ENCODE assay signal across 39 cellular contexts in genomic region chr16:55236655-55237054, GRCh38.
"Had no signal": no experiment of that assay in that cellular context is flagged by ENCODE, and none has a peak within 500 bp of the region (broad histone marks: within the 10 kb centered on the region; RNA-seq: fewer than 3 reads in every experiment).

No MANE protein-coding gene starts in this region.

- H3K4me1 ChIP-seq: adrenal gland, ascending aorta, breast epithelium had no signal

- H3K9me3 ChIP-seq: adrenal gland, ascending aorta, body of pancreas, breast epithelium had no signal

- H3K4me3 Mint-ChIP-seq: activated naive CD4-positive, alpha-beta T cell treated with anti-CD3 and anti-CD28 coated beads for 36 hours; activated naive CD4-positive, alpha-beta T cell treated with anti-CD3 and anti-CD28 coated beads, Interleukin-2, amount 10 ng/mL, durations not matched to agents 7 days and 5 days; activated naive CD4-positive, alpha-beta T cell treated with anti-CD3 and anti-CD28 coated beads, Interleukin-2, amount 50 U/mL, for 24 hours; activated naive CD8-positive, alpha-beta T cell; activated naive CD8-positive, alpha-beta T cell treated with anti-CD3 and anti-CD28 coated beads for 36 hours; activated naive CD8-positive, alpha-beta T cell treated with anti-CD3 and anti-CD28 coated beads, Interleukin-2, amount 10 ng/mL, durations not matched to agents 7 days and 5 days; activated naive CD8-positive, alpha-beta T cell treated with anti-CD3 and anti-CD28 coated beads, Interleukin-2, amount 50 U/mL, for 24 hours; activated T-cell treated with anti-CD3 and anti-CD28 coated beads, Interleukin-2, amount 50 U/mL, for 4 hours; activated T-cell treated with anti-CD3 and anti-CD28 coated beads, Interleukin-2, amount 50 U/mL, for 72 hours; activated T-helper 1 cell treated with anti-CD3 and anti-CD28 coated beads, Interleukin-12 subunit alpha, Interleukin-12 subunit beta, Interleukin-2, Interleukin-4 antibody, amounts not matched to agents 30 ng/mL and 10 ng/mL and 1 ng/mL, durations not matched to agents 14 hours and 24 hours and 36 hours; activated T-helper 17 cell treated with anti-CD3 and anti-CD28 coated beads, Interleukin-2, amount 50 U/mL, for 72 hours; brain; central memory CD8-positive, alpha-beta T cell had no signal

- DNase-seq: activated effector memory CD4-positive, alpha-beta T cell treated with anti-CD3 and anti-CD28 coated beads, Interleukin-2, amount 50 U/mL, for 16 hours; activated effector memory CD4-positive, alpha-beta T cell treated with Interleukin-2 at 50 U/mL for 16 hours; activated gamma-delta T cell; activated gamma-delta T cell treated with Interleukin-2 at 50 U/mL for 16 hours; activated naive CD4-positive, alpha-beta T cell; activated naive CD4-positive, alpha-beta T cell treated with anti-CD3 and anti-CD28 coated beads for 36 hours; activated naive CD4-positive, alpha-beta T cell treated with anti-CD3 and anti-CD28 coated beads, Interleukin-2, amount 10 ng/mL, durations not matched to agents 7 days and 5 days; activated naive CD4-positive, alpha-beta T cell treated with anti-CD3 and anti-CD28 coated beads, Interleukin-2, amount 50 U/mL, for 16 hours; activated naive CD4-positive, alpha-beta T cell treated with Interleukin-2 at 50 U/mL for 16 hours; activated naive CD8-positive, alpha-beta T cell treated with anti-CD3 and anti-CD28 coated beads for 36 hours; activated naive CD8-positive, alpha-beta T cell treated with anti-CD3 and anti-CD28 coated beads, Interleukin-2, amount 10 ng/mL, durations not matched to agents 7 days and 5 days; activated naive CD8-positive, alpha-beta T cell treated with anti-CD3 and anti-CD28 coated beads, Interleukin-2, amount 50 U/mL, for 24 hours; activated T-cell treated with anti-CD3 and anti-CD28 coated beads, Interleukin-2, amount 50 U/mL, for 4 hours; activated T-cell treated with anti-CD3 and anti-CD28 coated beads, Interleukin-2, amount 50 U/mL, for 48 hours; activated T-cell treated with anti-CD3 and anti-CD28 coated beads, Interleukin-2, amount 50 U/mL, for 72 hours; adrenal gland; amniotic stem cell; amygdala; anterior cingulate cortex; aorta; body of pancreas; brain microvascular endothelial cell; caudate nucleus; central memory CD4-positive, alpha-beta T cell; cerebellar nuclear complex had no signal

- FAIRE-seq: astrocyte, bronchial epithelial cell, colon had no signal

- H3K27me3 ChIP-seq: ascending aorta, body of pancreas, brain microvascular endothelial cell, breast epithelium had no signal

- H3K27ac Mint-ChIP-seq: activated naive CD4-positive, alpha-beta T cell treated with anti-CD3 and anti-CD28 coated beads for 36 hours; activated naive CD4-positive, alpha-beta T cell treated with anti-CD3 and anti-CD28 coated beads, Interleukin-2, amount 10 ng/mL, durations not matched to agents 7 days and 5 days; activated naive CD4-positive, alpha-beta T cell treated with anti-CD3 and anti-CD28 coated beads, Interleukin-2, amount 50 U/mL, for 24 hours; activated naive CD4-positive, alpha-beta T cell treated with anti-CD3 and anti-CD28 coated beads, Interleukin-2, amount 50 U/mL, for 72 hours; activated naive CD8-positive, alpha-beta T cell; activated naive CD8-positive, alpha-beta T cell treated with anti-CD3 and anti-CD28 coated beads for 36 hours; activated naive CD8-positive, alpha-beta T cell treated with anti-CD3 and anti-CD28 coated beads, Interleukin-2, amount 10 ng/mL, durations not matched to agents 7 days and 5 days; activated naive CD8-positive, alpha-beta T cell treated with anti-CD3 and anti-CD28 coated beads, Interleukin-2, amount 50 U/mL, for 24 hours; activated T-cell treated with anti-CD3 and anti-CD28 coated beads, Interleukin-2, amount 50 U/mL, for 72 hours; activated T-helper 1 cell treated with anti-CD3 and anti-CD28 coated beads, Interleukin-12 subunit alpha, Interleukin-12 subunit beta, Interleukin-2, Interleukin-4 antibody, amounts not matched to agents 30 ng/mL and 10 ng/mL and 1 ng/mL, durations not matched to agents 14 hours and 24 hours and 36 hours; activated T-helper 17 cell treated with anti-CD3 and anti-CD28 coated beads, Interleukin-2, amount 50 U/mL, for 72 hours; activated T-helper 2 cell treated with anti-CD3 and anti-CD28 coated beads, Interferon-gamma antibody, Interleukin-2, Interleukin-4, amounts not matched to agents 10 μg/mL and 5 μg/mL and 100 μg/mL, durations not matched to agents 14 hours and 24 hours and 36 hours; brain had no signal

- H3K4me1 Mint-ChIP-seq: activated naive CD4-positive, alpha-beta T cell treated with anti-CD3 and anti-CD28 coated beads, Interleukin-2, amount 10 ng/mL, durations not matched to agents 7 days and 5 days; activated naive CD4-positive, alpha-beta T cell treated with anti-CD3 and anti-CD28 coated beads, Interleukin-2, amount 50 U/mL, for 24 hours; activated naive CD8-positive, alpha-beta T cell treated with anti-CD3 and anti-CD28 coated beads for 36 hours; activated naive CD8-positive, alpha-beta T cell treated with anti-CD3 and anti-CD28 coated beads, Interleukin-2, amount 10 ng/mL, durations not matched to agents 7 days and 5 days; activated naive CD8-positive, alpha-beta T cell treated with anti-CD3 and anti-CD28 coated beads, Interleukin-2, amount 50 U/mL, for 24 hours; activated T-helper 17 cell treated with anti-CD3 and anti-CD28 coated beads, Interleukin-2, amount 50 U/mL, for 72 hours; brain; central memory CD8-positive, alpha-beta T cell had no signal

- H3K9me3 Mint-ChIP-seq: activated naive CD4-positive, alpha-beta T cell treated with anti-CD3 and anti-CD28 coated beads for 36 hours; activated naive CD4-positive, alpha-beta T cell treated with anti-CD3 and anti-CD28 coated beads, Interleukin-2, amount 10 ng/mL, durations not matched to agents 7 days and 5 days; activated naive CD4-positive, alpha-beta T cell treated with anti-CD3 and anti-CD28 coated beads, Interleukin-2, amount 50 U/mL, for 24 hours; activated naive CD8-positive, alpha-beta T cell treated with anti-CD3 and anti-CD28 coated beads for 36 hours; activated T-cell treated with anti-CD3 and anti-CD28 coated beads, Interleukin-2, amount 50 U/mL, for 4 hours; activated T-cell treated with anti-CD3 and anti-CD28 coated beads, Interleukin-2, amount 50 U/mL, for 72 hours; activated T-helper 1 cell treated with anti-CD3 and anti-CD28 coated beads, Interleukin-12 subunit alpha, Interleukin-12 subunit beta, Interleukin-2, Interleukin-4 antibody, amounts not matched to agents 30 ng/mL and 10 ng/mL and 1 ng/mL, durations not matched to agents 14 hours and 24 hours and 36 hours; activated T-helper 17 cell treated with anti-CD3 and anti-CD28 coated beads, Interleukin-2, amount 50 U/mL, for 72 hours; activated T-helper 2 cell treated with anti-CD3 and anti-CD28 coated beads, Interferon-gamma antibody, Interleukin-2, Interleukin-4, amounts not matched to agents 10 μg/mL and 5 μg/mL and 100 μg/mL, durations not matched to agents 14 hours and 24 hours and 36 hours had no signal

- H3K27me3 Mint-ChIP-seq: activated naive CD4-positive, alpha-beta T cell treated with anti-CD3 and anti-CD28 coated beads, Interleukin-2, amount 10 ng/mL, durations not matched to agents 7 days and 5 days had no signal

- ATAC-seq: activated naive CD4-positive, alpha-beta T cell treated with anti-CD3 and anti-CD28 coated beads, Interleukin-2, amount 50 U/mL, for 72 hours; activated naive CD8-positive, alpha-beta T cell treated with anti-CD3 and anti-CD28 coated beads, Interleukin-2, amount 50 U/mL, for 24 hours; activated T-cell treated with anti-CD3 and anti-CD28 coated beads, Interleukin-2, amount 50 U/mL, for 4 hours; activated T-cell treated with anti-CD3 and anti-CD28 coated beads, Interleukin-2, amount 50 U/mL, for 72 hours; activated T-helper 17 cell treated with anti-CD3 and anti-CD28 coated beads, Interleukin-2, amount 50 U/mL, for 72 hours; body of pancreas had no signal

- H3K36me3 ChIP-seq: adrenal gland, ascending aorta, brain microvascular endothelial cell, breast epithelium, cardiac muscle cell had no signal

- H3K4me3 ChIP-seq: adrenal gland, ascending aorta, body of pancreas, breast epithelium, cardiac muscle cell had no signal

- H3K36me3 Mint-ChIP-seq: activated naive CD4-positive, alpha-beta T cell treated with anti-CD3 and anti-CD28 coated beads, Interleukin-2, amount 10 ng/mL, durations not matched to agents 7 days and 5 days; activated naive CD4-positive, alpha-beta T cell treated with anti-CD3 and anti-CD28 coated beads, Interleukin-2, amount 50 U/mL, for 24 hours; activated naive CD8-positive, alpha-beta T cell; activated naive CD8-positive, alpha-beta T cell treated with anti-CD3 and anti-CD28 coated beads for 36 hours; activated naive CD8-positive, alpha-beta T cell treated with anti-CD3 and anti-CD28 coated beads, Interleukin-2, amount 10 ng/mL, durations not matched to agents 7 days and 5 days; brain had no signal

- H3K27ac ChIP-seq: adrenal gland, ascending aorta, body of pancreas, brain microvascular endothelial cell, breast epithelium, cardiac muscle cell had no signal
